Comparison of ENCODE assay signal across 3 cellular contexts in the genomic region with DNA sequence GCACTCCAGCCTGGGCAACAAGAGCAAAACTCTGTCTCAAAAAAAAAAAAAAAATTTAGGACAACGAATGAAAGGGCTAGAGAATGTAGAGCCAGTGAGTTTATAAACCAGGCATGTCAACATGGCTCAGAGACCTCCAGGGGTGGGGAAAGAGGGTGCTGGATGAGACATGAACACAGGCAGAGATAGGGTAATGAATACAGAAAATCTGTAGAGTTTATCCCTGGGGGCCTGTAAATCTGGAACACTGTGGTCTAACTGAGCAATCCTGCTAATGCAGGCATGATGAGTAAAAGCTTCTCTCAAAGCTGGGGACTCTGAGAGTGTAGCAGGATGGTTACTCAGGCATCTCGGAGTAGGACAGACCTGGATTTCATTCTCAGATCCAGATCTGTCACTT.
TF ChIP-seq lines count a peak whose summit lies in the region.

No MANE protein-coding gene starts in this region.

TF ChIP-seq in SK-N-SH, 30 proteins besides CTCF, POLR2A, EP300 and RAD21:
- TF ChIP-seq RCOR1 (IDR thresholded peaks at IDR 0.05; ENCODE audit: low read length) (peak; percentile 42; the same call in 1 of the 2 replicates), GATA2 (CRISPR knock-in tag; IDR thresholded peaks at IDR 0.05) (no peak)
TF ChIP-seq in SK-N-SH: peak in this region for 1.

TF ChIP-seq in SK-N-SH treated with all-trans-retinoic acid at 6 μM for 48 hours, 23 proteins besides CTCF, POLR2A, EP300 and RAD21:
- TF ChIP-seq, protein P1, sequence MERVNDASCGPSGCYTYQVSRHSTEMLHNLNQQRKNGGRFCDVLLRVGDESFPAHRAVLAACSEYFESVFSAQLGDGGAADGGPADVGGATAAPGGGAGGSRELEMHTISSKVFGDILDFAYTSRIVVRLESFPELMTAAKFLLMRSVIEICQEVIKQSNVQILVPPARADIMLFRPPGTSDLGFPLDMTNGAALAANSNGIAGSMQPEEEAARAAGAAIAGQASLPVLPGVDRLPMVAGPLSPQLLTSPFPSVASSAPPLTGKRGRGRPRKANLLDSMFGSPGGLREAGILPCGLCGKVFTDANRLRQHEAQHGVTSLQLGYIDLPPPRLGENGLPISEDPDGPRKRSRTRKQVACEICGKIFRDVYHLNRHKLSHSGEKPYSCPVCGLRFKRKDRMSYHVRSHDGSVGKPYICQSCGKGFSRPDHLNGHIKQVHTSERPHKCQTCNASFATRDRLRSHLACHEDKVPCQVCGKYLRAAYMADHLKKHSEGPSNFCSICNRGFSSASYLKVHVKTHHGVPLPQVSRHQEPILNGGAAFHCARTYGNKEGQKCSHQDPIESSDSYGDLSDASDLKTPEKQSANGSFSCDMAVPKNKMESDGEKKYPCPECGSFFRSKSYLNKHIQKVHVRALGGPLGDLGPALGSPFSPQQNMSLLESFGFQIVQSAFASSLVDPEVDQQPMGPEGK (CRISPR knock-in tag; IDR thresholded peaks at IDR 0.05; ENCODE audit: borderline replicate concordance) = no peak
- TF ChIP-seq, protein P2, sequence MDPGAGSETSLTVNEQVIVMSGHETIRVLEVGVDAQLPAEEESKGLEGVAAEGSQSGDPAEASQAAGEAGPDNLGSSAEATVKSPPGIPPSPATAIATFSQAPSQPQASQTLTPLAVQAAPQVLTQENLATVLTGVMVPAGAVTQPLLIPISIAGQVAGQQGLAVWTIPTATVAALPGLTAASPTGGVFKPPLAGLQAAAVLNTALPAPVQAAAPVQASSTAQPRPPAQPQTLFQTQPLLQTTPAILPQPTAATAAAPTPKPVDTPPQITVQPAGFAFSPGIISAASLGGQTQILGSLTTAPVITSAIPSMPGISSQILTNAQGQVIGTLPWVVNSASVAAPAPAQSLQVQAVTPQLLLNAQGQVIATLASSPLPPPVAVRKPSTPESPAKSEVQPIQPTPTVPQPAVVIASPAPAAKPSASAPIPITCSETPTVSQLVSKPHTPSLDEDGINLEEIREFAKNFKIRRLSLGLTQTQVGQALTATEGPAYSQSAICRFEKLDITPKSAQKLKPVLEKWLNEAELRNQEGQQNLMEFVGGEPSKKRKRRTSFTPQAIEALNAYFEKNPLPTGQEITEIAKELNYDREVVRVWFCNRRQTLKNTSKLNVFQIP (CRISPR knock-in tag; IDR thresholded peaks at IDR 0.05; ENCODE audit: borderline replicate concordance, low read depth) = no peak
- no peak for TF ChIP-seq TOX (CRISPR knock-in tag; IDR thresholded peaks at IDR 0.05; ENCODE audit: borderline replicate concordance)
- TF ChIP-seq PPARA (CRISPR knock-in tag; IDR thresholded peaks at IDR 0.05; ENCODE audit: borderline replicate concordance) = no peak
- TF ChIP-seq ZC3H10 (CRISPR knock-in tag; IDR thresholded peaks at IDR 0.05) = no peak
- TF ChIP-seq ZNF565 (CRISPR knock-in tag; conservative IDR thresholded peaks at IDR 0.05; ENCODE audit: low read depth) = no peak
- TF ChIP-seq, protein P3, sequence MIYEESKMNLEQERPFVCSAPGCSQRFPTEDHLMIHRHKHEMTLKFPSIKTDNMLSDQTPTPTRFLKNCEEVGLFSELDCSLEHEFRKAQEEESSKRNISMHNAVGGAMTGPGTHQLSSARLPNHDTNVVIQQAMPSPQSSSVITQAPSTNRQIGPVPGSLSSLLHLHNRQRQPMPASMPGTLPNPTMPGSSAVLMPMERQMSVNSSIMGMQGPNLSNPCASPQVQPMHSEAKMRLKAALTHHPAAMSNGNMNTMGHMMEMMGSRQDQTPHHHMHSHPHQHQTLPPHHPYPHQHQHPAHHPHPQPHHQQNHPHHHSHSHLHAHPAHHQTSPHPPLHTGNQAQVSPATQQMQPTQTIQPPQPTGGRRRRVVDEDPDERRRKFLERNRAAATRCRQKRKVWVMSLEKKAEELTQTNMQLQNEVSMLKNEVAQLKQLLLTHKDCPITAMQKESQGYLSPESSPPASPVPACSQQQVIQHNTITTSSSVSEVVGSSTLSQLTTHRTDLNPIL (CRISPR knock-in tag; IDR thresholded peaks at IDR 0.05; ENCODE audit: low read depth) = no peak
- TF ChIP-seq ZNF70 (CRISPR knock-in tag; IDR thresholded peaks at IDR 0.05) = no peak
- no peak for TF ChIP-seq GLIS3 (CRISPR knock-in tag; IDR thresholded peaks at IDR 0.05)
- no peak for TF ChIP-seq CSDC2 (CRISPR knock-in tag; IDR thresholded peaks at IDR 0.05)
- TF ChIP-seq, protein P4, sequence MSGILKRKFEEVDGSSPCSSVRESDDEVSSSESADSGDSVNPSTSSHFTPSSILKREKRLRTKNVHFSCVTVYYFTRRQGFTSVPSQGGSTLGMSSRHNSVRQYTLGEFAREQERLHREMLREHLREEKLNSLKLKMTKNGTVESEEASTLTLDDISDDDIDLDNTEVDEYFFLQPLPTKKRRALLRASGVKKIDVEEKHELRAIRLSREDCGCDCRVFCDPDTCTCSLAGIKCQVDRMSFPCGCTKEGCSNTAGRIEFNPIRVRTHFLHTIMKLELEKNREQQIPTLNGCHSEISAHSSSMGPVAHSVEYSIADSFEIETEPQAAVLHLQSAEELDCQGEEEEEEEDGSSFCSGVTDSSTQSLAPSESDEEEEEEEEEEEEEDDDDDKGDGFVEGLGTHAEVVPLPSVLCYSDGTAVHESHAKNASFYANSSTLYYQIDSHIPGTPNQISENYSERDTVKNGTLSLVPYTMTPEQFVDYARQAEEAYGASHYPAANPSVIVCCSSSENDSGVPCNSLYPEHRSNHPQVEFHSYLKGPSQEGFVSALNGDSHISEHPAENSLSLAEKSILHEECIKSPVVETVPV (CRISPR knock-in tag; IDR thresholded peaks at IDR 0.05) = no peak
- TF ChIP-seq ZFP3 (CRISPR knock-in tag; IDR thresholded peaks at IDR 0.05) = no peak
- no peak for TF ChIP-seq RARB (CRISPR knock-in tag; IDR thresholded peaks at IDR 0.05)
- TF ChIP-seq OSR1 (CRISPR knock-in tag; IDR thresholded peaks at IDR 0.05) = no peak
TF ChIP-seq in SK-N-SH treated with all-trans-retinoic acid at 6 μM for 48 hours: peak in this region for 0.

TF ChIP-seq in HepG2, 621 proteins besides CTCF, POLR2A, EP300 and RAD21:
- TF ChIP-seq HNRNPH1 (optimal IDR thresholded peaks at IDR 0.05; ENCODE audit: low read depth, low read length) (no peak), PHF21A (CRISPR knock-in tag; IDR thresholded peaks at IDR 0.05) (peak; percentile 22; the same call in 1 of the 2 replicates)
